ENCODE assay signal across 22 cellular contexts in genomic region chr6:147642458-147642857, GRCh38.
A peak's percentile ranks its signal among the peaks of the same experiment; 100 is the strongest.
DNase-seq lines count a peak whose midpoint lies in the region; FAIRE-seq and TF ChIP-seq lines count a peak whose summit lies in the region.
"Had no signal": no experiment of that assay in that cellular context is flagged by ENCODE, and none has a peak within 500 bp of the region (broad histone marks: within the 10 kb centered on the region; RNA-seq: fewer than 3 reads in every experiment).

No MANE protein-coding gene starts in this region.

- H3K4me1 ChIP-seq in HEK293 (ENCODE audit: control insufficient read depth, insufficient read depth, low read length), result 0 out of 2 replicates have a peak, but pooled peaks cover 2% of the 10 kb centered on the region

- no peak overlapping the region for H3K27ac Mint-ChIP-seq in activated T-helper 1 cell treated with anti-CD3 and anti-CD28 coated beads, Interleukin-12 subunit alpha, Interleukin-12 subunit beta, Interleukin-2, Interleukin-4 antibody, amounts not matched to agents 30 ng/mL and 10 ng/mL and 1 ng/mL, durations not matched to agents 14 hours and 24 hours and 36 hours
- H3K27ac Mint-ChIP-seq: activated CD8-positive, alpha-beta T cell treated with anti-CD3 and anti-CD28 coated beads, Interleukin-2, amount 10 ng/mL, durations not matched to agents 7 days and 5 days; activated naive CD8-positive, alpha-beta T cell treated with anti-CD3 and anti-CD28 coated beads, Interleukin-2, amount 50 U/mL, for 24 hours; H9 had no signal

- no peaks in the 10 kb centered on the region for H3K9me3 ChIP-seq in HEK293 (ENCODE audit: control insufficient read depth, insufficient read depth, low read depth, low read length)
- H3K9me3 ChIP-seq: BLaER1 had no signal

- H3K36me3 ChIP-seq in HEK293 (ENCODE audit: control insufficient read depth in 2 of 2, insufficient read depth in 1 of 2, low read length in 2 of 2), result no peaks in the 10 kb centered on the region
- H3K36me3 ChIP-seq: BLaER1, WERI-Rb-1 had no signal

- TF ChIP-seq CTCF in HEK293 (tag by site-specific recombination; IDR thresholded peaks at IDR 0.05) (no peak), fibroblast of pulmonary artery (IDR thresholded peaks at IDR 0.05; ENCODE audit: low read length, missing control alignments) (no peak)

- CTCF ChIA-PET in HEK293 (lab: Yijun Ruan, JAX), result interaction anchor here (0.6 to 1.0 kb wide), 3 partner anchors 31 to 969 kb away, joined by 3 to 5 read pairs (median 3); no protein-coding TSS in a partner anchor

- H3K4me3 Mint-ChIP-seq in activated T-helper 1 cell treated with anti-CD3 and anti-CD28 coated beads, Interleukin-12 subunit alpha, Interleukin-12 subunit beta, Interleukin-2, Interleukin-4 antibody, amounts not matched to agents 30 ng/mL and 10 ng/mL and 1 ng/mL, durations not matched to agents 14 hours and 24 hours and 36 hours, result no peak overlapping the region
- H3K4me3 Mint-ChIP-seq: activated CD8-positive, alpha-beta T cell treated with anti-CD3 and anti-CD28 coated beads, Interleukin-2, amount 10 ng/mL, durations not matched to agents 7 days and 5 days; activated naive CD8-positive, alpha-beta T cell treated with anti-CD3 and anti-CD28 coated beads, Interleukin-2, amount 50 U/mL, for 24 hours; H9 had no signal

- no peak overlapping the region for H3K4me3 ChIP-seq in HEK293 (ENCODE audit: low read depth, low read length)
- H3K4me3 ChIP-seq in fibroblast of pulmonary artery (replicated peaks; ENCODE audit: low read depth, low read length), result no peak overlapping the region
- H3K4me3 ChIP-seq: BLaER1 had no signal

- H3K36me3 Mint-ChIP-seq in activated T-helper 1 cell treated with anti-CD3 and anti-CD28 coated beads, Interleukin-12 subunit alpha, Interleukin-12 subunit beta, Interleukin-2, Interleukin-4 antibody, amounts not matched to agents 30 ng/mL and 10 ng/mL and 1 ng/mL, durations not matched to agents 14 hours and 24 hours and 36 hours (ENCODE audit: low read depth), result no peaks in the 10 kb centered on the region

- peak; percentile 18 for DNase-seq in T1000 (lab: John Stamatoyannopoulos, UW)
- DNase-seq in fibroblast of pulmonary artery (ENCODE audit: low read depth), result peak; percentile 7
- peak; percentile 11 for DNase-seq in urothelium cell line (ENCODE audit: low spot score)
- no peak for DNase-seq in dermis blood vessel endothelial cell
- DNase-seq in SKM-1 (lab: John Stamatoyannopoulos, UW; ENCODE audit: unreplicated experiment), result no peak
- no peak for DNase-seq in activated T-helper 1 cell treated with anti-CD3 and anti-CD28 coated beads, Interleukin-12 subunit alpha, Interleukin-12 subunit beta, Interleukin-2, Interleukin-4 antibody, amounts not matched to agents 30 ng/mL and 10 ng/mL and 1 ng/mL, durations not matched to agents 14 hours and 24 hours and 36 hours (ENCODE audit: low spot score)
- DNase-seq: activated CD8-positive, alpha-beta T cell treated with anti-CD3 and anti-CD28 coated beads, Interleukin-2, amount 10 ng/mL, durations not matched to agents 7 days and 5 days; activated naive CD8-positive, alpha-beta T cell treated with anti-CD3 and anti-CD28 coated beads, Interleukin-2, amount 50 U/mL, for 24 hours; glutamatergic neuron; H9; KBM-7; NCI-H1417; NCI-H2171; NCI-H748 treated with DMSO at 0.1 percent for 48 hours; stimulated activated CD4-positive, alpha-beta T cell treated with anti-CD3 and anti-CD28 coated beads, Interleukin-4, amount 100 ng/mL, for 24 hours; substantia nigra; T-helper 1 cell; WERI-Rb-1 had no signal

- no peak for FAIRE-seq in urothelium cell line (lab: Jason Lieb, UNC)

- POLR2A ChIA-PET in HEK293 (lab: Yijun Ruan, JAX), result no interaction called here

- H3K4me1 Mint-ChIP-seq in activated T-helper 1 cell treated with anti-CD3 and anti-CD28 coated beads, Interleukin-12 subunit alpha, Interleukin-12 subunit beta, Interleukin-2, Interleukin-4 antibody, amounts not matched to agents 30 ng/mL and 10 ng/mL and 1 ng/mL, durations not matched to agents 14 hours and 24 hours and 36 hours (ENCODE audit: low read depth), result no peaks in the 10 kb centered on the region
- H3K4me1 Mint-ChIP-seq: activated naive CD8-positive, alpha-beta T cell treated with anti-CD3 and anti-CD28 coated beads, Interleukin-2, amount 50 U/mL, for 24 hours had no signal

- no peaks in the 10 kb centered on the region for H3K27me3 Mint-ChIP-seq in activated T-helper 1 cell treated with anti-CD3 and anti-CD28 coated beads, Interleukin-12 subunit alpha, Interleukin-12 subunit beta, Interleukin-2, Interleukin-4 antibody, amounts not matched to agents 30 ng/mL and 10 ng/mL and 1 ng/mL, durations not matched to agents 14 hours and 24 hours and 36 hours (ENCODE audit: insufficient read depth)

- intact Hi-C loops in activated T-helper 1 cell treated with anti-CD3 and anti-CD28 coated beads, Interleukin-12 subunit alpha, Interleukin-12 subunit beta, Interleukin-2, Interleukin-4 antibody, amounts not matched to agents 30 ng/mL and 10 ng/mL and 1 ng/mL, durations not matched to agents 14 hours and 24 hours and 36 hours (cut with micrococcal nuclease), result no loop called here

- H3K27ac ChIP-seq in HEK293 (ENCODE audit: extremely low read depth, low read depth, low read length), result no peak overlapping the region
- H3K27ac ChIP-seq: BLaER1, epithelial cell of prostate, HL-60, WERI-Rb-1 had no signal

- no peaks in the 10 kb centered on the region for H3K9me3 Mint-ChIP-seq in activated T-helper 1 cell treated with anti-CD3 and anti-CD28 coated beads, Interleukin-12 subunit alpha, Interleukin-12 subunit beta, Interleukin-2, Interleukin-4 antibody, amounts not matched to agents 30 ng/mL and 10 ng/mL and 1 ng/mL, durations not matched to agents 14 hours and 24 hours and 36 hours
- H3K9me3 Mint-ChIP-seq: activated naive CD8-positive, alpha-beta T cell treated with anti-CD3 and anti-CD28 coated beads, Interleukin-2, amount 50 U/mL, for 24 hours; H9 had no signal

TF ChIP-seq in HEK293, 187 proteins besides CTCF, POLR2A, EP300 and RAD21:
- peak; percentile 56 for TF ChIP-seq BCL6B (tag by site-specific recombination; IDR thresholded peaks at IDR 0.05)
- peak; percentile 62 for TF ChIP-seq PRDM6 (tag by site-specific recombination; IDR thresholded peaks at IDR 0.05)
- 0 out of 2 replicates have a peak, but pooled peaks have one; percentile 27 for TF ChIP-seq YY2 (tag by site-specific recombination; IDR thresholded peaks at IDR 0.05)
- TF ChIP-seq FEZF1 (tag by site-specific recombination; IDR thresholded peaks at IDR 0.05), result peak; percentile 46; the same call in 1 of the 2 replicates
- TF ChIP-seq ZNF501 (tag by site-specific recombination; IDR thresholded peaks at IDR 0.05), result no peak
- no peak for TF ChIP-seq ZNF510 (tag by site-specific recombination; IDR thresholded peaks at IDR 0.05; ENCODE audit: insufficient replicate concordance)
- no peak for TF ChIP-seq ZNF423 (tag by site-specific recombination; IDR thresholded peaks at IDR 0.05)

Comparison
In these comparisons a context has a peak if more than half of its experiments do, and no peak if none do; other contexts are left out.
1. DNase-seq: peak in T1000 (single experiment), fibroblast of pulmonary artery (single experiment) and urothelium cell line (single experiment); none in dermis blood vessel endothelial cell (single experiment), SKM-1 (single experiment) and activated T-helper 1 cell treated with anti-CD3 and anti-CD28 coated beads, Interleukin-12 subunit alpha, Interleukin-12 subunit beta, Interleukin-2, Interleukin-4 antibody, amounts not matched to agents 30 ng/mL and 10 ng/mL and 1 ng/mL, durations not matched to agents 14 hours and 24 hours and 36 hours (single experiment).